Comparison of ENCODE assay signal across 32 cellular contexts in genomic region chr5:38854907-38855306, GRCh38. TPM values are rescaled to one million over a fixed set of nuclear protein-coding genes. Genes with fewer than 3 reads are reported as not detected.
DNase-seq lines count a peak whose midpoint lies in the region; ATAC-seq and TF ChIP-seq lines count a peak whose summit lies in the region.
"Had no signal": no experiment of that assay in that cellular context is flagged by ENCODE, and none has a peak within 500 bp of the region (broad histone marks: within the 10 kb centered on the region; RNA-seq: fewer than 3 reads in every experiment).

No MANE protein-coding gene starts in this region.

- no peaks in the 10 kb centered on the region for H4K20me1 ChIP-seq in PC-3 (ENCODE audit: low read length)
- peaks cover 52% of the 10 kb centered on the region for H4K20me1 ChIP-seq in osteoblast (ENCODE audit: insufficient read depth, low read length)

- POLR2A ChIA-PET in PC-3 (lab: Charles Lee; ENCODE audit: unreplicated experiment), result no interaction called here

- no peaks in the 10 kb centered on the region for H3K4me1 Mint-ChIP-seq in activated T-helper 17 cell treated with anti-CD3 and anti-CD28 coated beads, Interleukin-2, amount 50 U/mL, for 72 hours
- H3K4me1 Mint-ChIP-seq: activated CD4-positive, alpha-beta T cell treated with anti-CD3 and anti-CD28 coated beads, Interleukin-2, amount 10 ng/mL, durations not matched to agents 7 days and 5 days; activated naive CD8-positive, alpha-beta T cell treated with anti-CD3 and anti-CD28 coated beads for 36 hours; naive thymus-derived CD4-positive, alpha-beta T cell had no signal

- H3F3A ChIP-seq in PC-3 (ENCODE audit: low read length, unreplicated experiment), result peaks cover 6% of the 10 kb centered on the region

- H3K27me3 ChIP-seq in ACC112 (ENCODE audit: insufficient read depth, low read length) (no peaks in the 10 kb centered on the region), PC-3 (ENCODE audit: low read length) (no peaks in the 10 kb centered on the region), osteoblast (ENCODE audit: insufficient read depth, low read length) (no peaks in the 10 kb centered on the region)
- H3K27me3 ChIP-seq: vagina had no signal

- H2AFZ ChIP-seq in ACC112 (ENCODE audit: low read length, unreplicated experiment) (no peak overlapping the region), PC-3 (ENCODE audit: low read length) (no peak overlapping the region), osteoblast (ENCODE audit: low read length) (no peak overlapping the region)

- H3K27ac Mint-ChIP-seq in activated T-helper 17 cell treated with anti-CD3 and anti-CD28 coated beads, Interleukin-2, amount 50 U/mL, for 72 hours, result no peak overlapping the region
- H3K27ac Mint-ChIP-seq: activated CD4-positive, alpha-beta T cell treated with anti-CD3 and anti-CD28 coated beads, Interleukin-2, amount 10 ng/mL, durations not matched to agents 7 days and 5 days; activated naive CD8-positive, alpha-beta T cell treated with anti-CD3 and anti-CD28 coated beads for 36 hours; CD4-positive, alpha-beta T cell; mesothelial cell of epicardium; naive thymus-derived CD4-positive, alpha-beta T cell had no signal

- H3K36me3 ChIP-seq in ACC112 (ENCODE audit: insufficient read depth, low read length) (peaks cover 39% of the 10 kb centered on the region), PC-3 (ENCODE audit: low read depth, low read length) (peaks cover 22% of the 10 kb centered on the region), osteoblast (ENCODE audit: insufficient read depth, low read length) (peaks cover 11% of the 10 kb centered on the region)
- H3K36me3 ChIP-seq: WERI-Rb-1 had no signal

- no peak for ATAC-seq in PC-3
- ATAC-seq in HG03342 (IDR thresholded peaks at IDR 0.05; ENCODE audit: unreplicated experiment), result no peak
- no peak for ATAC-seq in activated T-helper 17 cell treated with anti-CD3 and anti-CD28 coated beads, Interleukin-2, amount 50 U/mL, for 72 hours (replicated peaks)
- ATAC-seq: naive thymus-derived CD4-positive, alpha-beta T cell; stimulated activated naive CD8-positive, alpha-beta T cell treated with anti-CD3 and anti-CD28 coated beads, Interleukin-15, Interleukin-2, amounts not matched to agents 100 U/mL and 50 U/mL, for 24 hours had no signal

- TF ChIP-seq CTCF in PC-3 (conservative IDR thresholded peaks at IDR 0.05; ENCODE audit: low read depth, low read length), result no peak
- TF ChIP-seq CTCF in osteoblast (IDR thresholded peaks at IDR 0.05; ENCODE audit: extremely low read depth, low read depth, low read length), result no peak

- H3K36me3 Mint-ChIP-seq in activated T-helper 17 cell treated with anti-CD3 and anti-CD28 coated beads, Interleukin-2, amount 50 U/mL, for 72 hours (ENCODE audit: low read depth), result no peaks in the 10 kb centered on the region
- H3K36me3 Mint-ChIP-seq: activated naive CD8-positive, alpha-beta T cell treated with anti-CD3 and anti-CD28 coated beads for 36 hours; naive thymus-derived CD4-positive, alpha-beta T cell had no signal

- no peak for DNase-seq in PC-3
- DNase-seq in epithelial cell of prostate (ENCODE audit: low read depth, low spot score), result no peak
- DNase-seq in osteoblast (ENCODE audit: insufficient read length, low spot score, missing footprints), result no peak
- DNase-seq in stimulated activated CD4-positive, alpha-beta T cell treated with anti-CD3 and anti-CD28 coated beads, Interleukin-1b, Interleukin-23, amount 100 ng/mL, for 48 hours, result no peak
- DNase-seq in stimulated activated CD4-positive, alpha-beta T cell treated with anti-CD3 and anti-CD28 coated beads, Interleukin-2, amount 100 ng/mL, for 24 hours, result no peak
- DNase-seq: activated CD4-positive, alpha-beta T cell treated with anti-CD3 and anti-CD28 coated beads, Interleukin-2, amount 10 ng/mL, durations not matched to agents 7 days and 5 days; activated effector memory CD4-positive, alpha-beta T cell treated with anti-CD3 and anti-CD28 coated beads, Interleukin-2, amount 50 U/mL, for 16 hours; activated naive CD8-positive, alpha-beta T cell treated with anti-CD3 and anti-CD28 coated beads for 36 hours; activated T-cell treated with anti-CD3 and anti-CD28 coated beads, Interleukin-2, amount 50 U/mL, for 1 hour; AML-193; aorta; caudate nucleus; CD4-positive, alpha-beta T cell; effector CD8-positive, alpha-beta T cell; glutamatergic neuron; GOT3; left ventricle myocardium inferior; MV-4-11; naive thymus-derived CD4-positive, alpha-beta T cell; NCI-H146; NCI-H446 treated with DMSO at 0.1 percent for 48 hours; SHP77; stimulated activated naive CD8-positive, alpha-beta T cell treated with anti-CD3 and anti-CD28 coated beads, Interleukin-15, Interleukin-2, amounts not matched to agents 100 U/mL and 50 U/mL, for 24 hours; T-helper 9 cell; WERI-Rb-1 had no signal

- H3K9me3 ChIP-seq in PC-3 (ENCODE audit: low read length), result 0 out of 2 replicates have a peak, but pooled peaks cover 4% of the 10 kb centered on the region
- H3K9me3 ChIP-seq in osteoblast (ENCODE audit: low read depth, low read length), result no peaks in the 10 kb centered on the region
- H3K9me3 ChIP-seq: vagina had no signal

- intact Hi-C loops in PC-3 (cut with micrococcal nuclease), result loop anchor here (2.0 kb wide), 1 partner anchor 18 kb away; no protein-coding TSS in a partner anchor

- no TSS peak for BruUV-seq in PC-3 (replicated peaks; lab: Mats Ljungman, UMichigan)

- H3K9ac ChIP-seq in PC-3 (ENCODE audit: low read length), result 0 out of 2 replicates have a peak overlapping the region, but pooled peaks have one; percentile 6

- H3K4me2 ChIP-seq in PC-3 (ENCODE audit: low read length) (peak overlapping the region; percentile 49), osteoblast (ENCODE audit: insufficient read depth, low read length) (no peak overlapping the region)

- H3K4me1 ChIP-seq in ACC112 (ENCODE audit: control insufficient read depth, insufficient read depth, low read length, unreplicated experiment), result peaks cover 11% of the 10 kb centered on the region
- peaks cover 31% of the 10 kb centered on the region for H3K4me1 ChIP-seq in PC-3 (ENCODE audit: insufficient read depth, low read length)
- peaks cover 26% of the 10 kb centered on the region for H3K4me1 ChIP-seq in osteoblast (ENCODE audit: insufficient read depth, low read length)
- H3K4me1 ChIP-seq: vagina had no signal

- CTCF ChIA-PET in PC-3 (lab: Charles Lee), result no interaction called here

- peaks cover 28% of the 10 kb centered on the region for H3K27me3 Mint-ChIP-seq in activated T-helper 17 cell treated with anti-CD3 and anti-CD28 coated beads, Interleukin-2, amount 50 U/mL, for 72 hours

- H3K9me3 Mint-ChIP-seq in activated T-helper 17 cell treated with anti-CD3 and anti-CD28 coated beads, Interleukin-2, amount 50 U/mL, for 72 hours, result peaks cover 7% of the 10 kb centered on the region
- H3K9me3 Mint-ChIP-seq: activated CD4-positive, alpha-beta T cell treated with anti-CD3 and anti-CD28 coated beads, Interleukin-2, amount 10 ng/mL, durations not matched to agents 7 days and 5 days had no signal

- H3K27ac ChIP-seq in ACC112 (ENCODE audit: low read depth, low read length), result 0 out of 2 replicates have a peak overlapping the region, but pooled peaks have one; percentile 53
- H3K27ac ChIP-seq in PC-3 (ENCODE audit: low read length), result peak overlapping the region; percentile 60
- peak overlapping the region; percentile 87 for H3K27ac ChIP-seq in epithelial cell of prostate
- H3K27ac ChIP-seq in osteoblast (ENCODE audit: low read depth, low read length), result peak overlapping the region; percentile 83
- H3K27ac ChIP-seq: left ventricle myocardium inferior, vagina, WERI-Rb-1 had no signal

- H3K79me2 ChIP-seq in ACC112 (ENCODE audit: control insufficient read depth, insufficient read depth, low read length, unreplicated experiment) (peaks cover 84% of the 10 kb centered on the region), PC-3 (ENCODE audit: low read length) (peaks cover 89% of the 10 kb centered on the region), osteoblast (ENCODE audit: insufficient read depth, low read length) (peaks cover 90% of the 10 kb centered on the region)

- H3K4me3 ChIP-seq in ACC112 (ENCODE audit: low read depth, low read length), result no peak overlapping the region
- no peak overlapping the region for H3K4me3 ChIP-seq in PC-3 (ENCODE audit: low read length)
- no peak overlapping the region for H3K4me3 ChIP-seq in osteoblast (ENCODE audit: insufficient read depth, low read length)
- H3K4me3 ChIP-seq: A549, coronary artery, left ventricle myocardium inferior, vagina had no signal

- no peak overlapping the region for H3K4me3 Mint-ChIP-seq in activated T-helper 17 cell treated with anti-CD3 and anti-CD28 coated beads, Interleukin-2, amount 50 U/mL, for 72 hours
- H3K4me3 Mint-ChIP-seq: activated CD4-positive, alpha-beta T cell treated with anti-CD3 and anti-CD28 coated beads, Interleukin-2, amount 10 ng/mL, durations not matched to agents 7 days and 5 days; activated naive CD8-positive, alpha-beta T cell treated with anti-CD3 and anti-CD28 coated beads for 36 hours; CD4-positive, alpha-beta T cell; mesothelial cell of epicardium; naive thymus-derived CD4-positive, alpha-beta T cell had no signal

- no peaks in the 10 kb centered on the region for H3K9me2 ChIP-seq in PC-3 (replicated peaks; ENCODE audit: low read length)

RNA-seq across cellular contexts. Expression of gene OSMR, which starts 9.1 kb away (rescaled TPM):
- 13.7 and 20.3 TPM in 2 replicates for total RNA-seq in PC-3 (2014; rRNA removed)
- total RNA-seq in osteoblast, result 174 and 189 TPM in 2 replicates
- under 1 TPM; 0.19 to 0.26 TPM for total RNA-seq in activated T-helper 17 cell treated with anti-CD3 and anti-CD28 coated beads, Interleukin-2, amount 50 U/mL, for 72 hours
- total RNA-seq: activated CD4-positive, alpha-beta T cell treated with anti-CD3 and anti-CD28 coated beads, Interleukin-2, amount 10 ng/mL, durations not matched to agents 7 days and 5 days; activated naive CD8-positive, alpha-beta T cell treated with anti-CD3 and anti-CD28 coated beads for 36 hours; CD4-positive, alpha-beta T cell; naive thymus-derived CD4-positive, alpha-beta T cell had no signal
